13 cellular contexts compared by ENCODE assay signal in the genomic region with DNA sequence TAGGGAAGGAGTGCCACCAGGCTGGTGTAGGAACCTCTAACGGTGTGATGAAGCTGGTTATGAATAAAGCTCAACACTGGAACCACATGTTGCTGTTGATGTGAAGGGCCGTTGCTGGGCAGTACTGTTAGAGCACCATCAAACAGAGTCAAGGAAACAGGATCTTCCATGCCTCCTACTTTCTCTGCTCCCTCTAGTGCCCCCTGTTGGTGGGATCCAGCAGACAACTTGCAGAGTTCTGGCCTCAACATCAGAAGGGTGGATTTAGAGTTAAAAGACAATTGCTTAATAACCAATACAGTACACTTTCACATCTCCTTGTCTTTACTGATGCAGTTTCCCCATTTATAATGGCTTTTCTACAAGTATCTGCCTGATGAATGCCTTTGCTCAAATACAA.
DNase-seq lines count a peak whose midpoint lies in the region; ATAC-seq and TF ChIP-seq lines count a peak whose summit lies in the region.
"Had no signal": no experiment of that assay in that cellular context is flagged by ENCODE, and none has a peak within 500 bp of the region (broad histone marks: within the 10 kb centered on the region; RNA-seq: fewer than 3 reads in every experiment).

No MANE protein-coding gene starts in this region.

- no peak overlapping the region for H3K4me3 Mint-ChIP-seq in endothelial cell (ENCODE audit: unreplicated experiment)

- in situ Hi-C loops in ACHN (cut with HindIII; ENCODE audit: low pct_ligation_motif_present, low pct_unique_long_range_greater_than_20kb, low sequenced_read_pairs), result no loop called here

- H3K27me3 Mint-ChIP-seq in endothelial cell (ENCODE audit: unreplicated experiment), result peaks cover 2% of the 10 kb centered on the region

- peak; percentile 32 for TF ChIP-seq CTCF in GM10266 (IDR thresholded peaks at IDR 0.05; ENCODE audit: control insufficient read depth, insufficient read depth, low read depth, missing control alignments)
- peak; percentile 38 for TF ChIP-seq CTCF in NB4 (IDR thresholded peaks at IDR 0.05; ENCODE audit: low read depth, low read length)
- peak; percentile 55 for TF ChIP-seq CTCF in endothelial cell (IDR thresholded peaks at IDR 0.05; ENCODE audit: unreplicated experiment)

- no peaks in the 10 kb centered on the region for H3K36me3 Mint-ChIP-seq in endothelial cell (ENCODE audit: low read depth, unreplicated experiment)

- no peak for TF ChIP-seq POLR2A in NB4 (IDR thresholded peaks at IDR 0.05; ENCODE audit: extremely low read depth, insufficient read length)

- DNase-seq in ACHN (peak; percentile 10), GM10266 (ENCODE audit: extremely low spot score) (peak; percentile 23), NB4 (ENCODE audit: low read depth) (peak; percentile 33), endothelial cell (ENCODE audit: low spot score) (no peak), anterior cingulate cortex (lab: John Stamatoyannopoulos, UW) (no peak), NCI-H446 treated with DMSO at 0.1 percent for 48 hours (lab: John Stamatoyannopoulos, UW) (no peak)
- no peak for DNase-seq in NK-92 treated with Interleukin-12 subunit alpha and Interleukin-12 subunit beta, amount 100 ng/mL, for 24 hours (lab: John Stamatoyannopoulos, UW)
- DNase-seq: activated effector memory CD4-positive, alpha-beta T cell treated with anti-CD3 and anti-CD28 coated beads, Interleukin-2, amount 50 U/mL, for 16 hours; Caco-2; cortex of kidney; MG63 had no signal

- H3K27ac Mint-ChIP-seq in endothelial cell (ENCODE audit: unreplicated experiment), result no peak overlapping the region

- no peak overlapping the region for H3K4me3 ChIP-seq in NB4 (ENCODE audit: low read depth, low read length)
- H3K4me3 ChIP-seq: MG63, mucosa of descending colon had no signal

- H3K4me1 Mint-ChIP-seq in endothelial cell (ENCODE audit: unreplicated experiment), result peaks cover 2% of the 10 kb centered on the region

- no peaks in the 10 kb centered on the region for H3K9me3 Mint-ChIP-seq in endothelial cell (ENCODE audit: unreplicated experiment)

- no peak for ATAC-seq in HG02840 (IDR thresholded peaks at IDR 0.05; ENCODE audit: low FRiP score, unreplicated experiment)
- ATAC-seq: mucosa of descending colon had no signal

Comparison
In these comparisons a context has a peak if more than half of its experiments do, and no peak if none do; other contexts are left out.
1. DNase-seq: peak in ACHN (single experiment), GM10266 (single experiment) and NB4 (single experiment); none in endothelial cell (single experiment), anterior cingulate cortex (0 of 58), NK-92 treated with Interleukin-12 subunit alpha and Interleukin-12 subunit beta, amount 100 ng/mL, for 24 hours (single experiment) and NCI-H446 treated with DMSO at 0.1 percent for 48 hours (single experiment).
2. Peak in every context shown above with its lines, with median percentiles within 50 percentile points of each other: CTCF ChIP-seq.